ENCODE assay signal across 25 cellular contexts in genomic region chr7:147510913-147511312, GRCh38.
DNase-seq lines count a peak whose midpoint lies in the region; ATAC-seq, FAIRE-seq and TF ChIP-seq lines count a peak whose summit lies in the region.
"Had no signal": no experiment of that assay in that cellular context is flagged by ENCODE, and none has a peak within 500 bp of the region (broad histone marks: within the 10 kb centered on the region; RNA-seq: fewer than 3 reads in every experiment).

No MANE protein-coding gene starts in this region.

- H3K4me2 ChIP-seq in A549, result peak overlapping the region; percentile 24; the same call in 2 of the 3 replicates

- H3K36me3 Mint-ChIP-seq in activated CD8-positive, alpha-beta T cell treated with anti-CD3 and anti-CD28 coated beads, Interleukin-2, amount 10 ng/mL, durations not matched to agents 7 days and 5 days (ENCODE audit: low read depth), result no peaks in the 10 kb centered on the region
- H3K36me3 Mint-ChIP-seq: naive thymus-derived CD4-positive, alpha-beta T cell had no signal

- TF ChIP-seq POLR2A in A549 (IDR thresholded peaks at IDR 0.05; ENCODE audit: low read length), result no peak

- H3K4me1 Mint-ChIP-seq in activated CD8-positive, alpha-beta T cell treated with anti-CD3 and anti-CD28 coated beads, Interleukin-2, amount 10 ng/mL, durations not matched to agents 7 days and 5 days (ENCODE audit: low read depth), result no peaks in the 10 kb centered on the region
- H3K4me1 Mint-ChIP-seq: naive thymus-derived CD4-positive, alpha-beta T cell had no signal

- H3K4me3 Mint-ChIP-seq in activated CD8-positive, alpha-beta T cell treated with anti-CD3 and anti-CD28 coated beads, Interleukin-2, amount 10 ng/mL, durations not matched to agents 7 days and 5 days, result no peak overlapping the region
- H3K4me3 Mint-ChIP-seq: effector memory CD8-positive, alpha-beta T cell; naive thymus-derived CD4-positive, alpha-beta T cell had no signal

- H3K9me3 Mint-ChIP-seq in activated CD8-positive, alpha-beta T cell treated with anti-CD3 and anti-CD28 coated beads, Interleukin-2, amount 10 ng/mL, durations not matched to agents 7 days and 5 days (ENCODE audit: insufficient read depth), result no peaks in the 10 kb centered on the region

- POLR2A ChIA-PET in A549 (lab: Yijun Ruan, JAX), result no interaction called here
- POLR2A ChIA-PET in activated CD8-positive, alpha-beta T cell treated with anti-CD3 and anti-CD28 coated beads, Interleukin-2, amount 10 ng/mL, durations not matched to agents 7 days and 5 days (lab: Charles Lee), result no interaction called here

- no peak overlapping the region for H3K27ac Mint-ChIP-seq in activated CD8-positive, alpha-beta T cell treated with anti-CD3 and anti-CD28 coated beads, Interleukin-2, amount 10 ng/mL, durations not matched to agents 7 days and 5 days
- H3K27ac Mint-ChIP-seq: effector memory CD8-positive, alpha-beta T cell; naive thymus-derived CD4-positive, alpha-beta T cell had no signal

- TF ChIP-seq EP300 in A549 (IDR thresholded peaks at IDR 0.05), result no peak

- no peaks in the 10 kb centered on the region for H3K27me3 Mint-ChIP-seq in activated CD8-positive, alpha-beta T cell treated with anti-CD3 and anti-CD28 coated beads, Interleukin-2, amount 10 ng/mL, durations not matched to agents 7 days and 5 days (ENCODE audit: low read depth)
- H3K27me3 Mint-ChIP-seq: effector memory CD8-positive, alpha-beta T cell; naive thymus-derived CD4-positive, alpha-beta T cell had no signal

- H3K4me3 ChIP-seq in A549 (no peak overlapping the region), astrocyte of the cerebellum (ENCODE audit: low read depth, low read length) (no peak overlapping the region)

- no peaks in the 10 kb centered on the region for H3K27me3 ChIP-seq in foreskin keratinocyte

- no peak for FAIRE-seq in A549 (lab: Jason Lieb, UNC)
- FAIRE-seq: D721Med, HepG2 had no signal

- no peak for TF ChIP-seq CTCF in A549 (IDR thresholded peaks at IDR 0.05)
- TF ChIP-seq CTCF in astrocyte of the cerebellum (IDR thresholded peaks at IDR 0.05; ENCODE audit: low read depth, low read length, missing control alignments), result no peak
- no peak for TF ChIP-seq CTCF in foreskin keratinocyte (conservative IDR thresholded peaks at IDR 0.05)

- no peak for TF ChIP-seq RAD21 in A549 (conservative IDR thresholded peaks at IDR 0.05 in 1 of 2, IDR thresholded peaks at IDR 0.05 in 1 of 2)

- in situ Hi-C loops in astrocyte of the cerebellum (cut with HindIII; ENCODE audit: low sequenced_read_pairs), result loop anchor here (25.0 kb wide), 1 partner anchor 99 kb away; no protein-coding TSS in a partner anchor

- DNase-seq in A549 (ENCODE audit: low read depth in 1 of 2, low spot score in 1 of 2), result peak in 1 of 2 experiments; percentile 37
- DNase-seq in LHCN-M2 (ENCODE audit: low read depth), result peak; percentile 84
- DNase-seq in astrocyte of the cerebellum (ENCODE audit: low read depth), result peak; percentile 9
- DNase-seq in foreskin keratinocyte, result peak in 1 of 2 donors; percentile 14
- no peak for DNase-seq in activated CD8-positive, alpha-beta T cell treated with anti-CD3 and anti-CD28 coated beads, Interleukin-2, amount 10 ng/mL, durations not matched to agents 7 days and 5 days
- no peak for DNase-seq in DMS79 (lab: John Stamatoyannopoulos, UW)
- no peak for DNase-seq in NOMO-1 treated with dmso at 0.1 percent for 144 hours (lab: John Stamatoyannopoulos, UW; ENCODE audit: unreplicated experiment)
- DNase-seq: activated CD4-positive, alpha-beta T cell treated with anti-CD3 and anti-CD28 coated beads for 4 hours; activated CD8-positive, alpha-beta memory T cell treated with anti-CD3 and anti-CD28 coated beads, Interleukin-2, amount 50 U/mL, for 4 hours; activated gamma-delta T cell treated with Interleukin-2 at 50 U/mL for 16 hours; C1 segment of cervical spinal cord; effector memory CD8-positive, alpha-beta T cell; GDM1; H7; hypothalamus; mesendoderm; naive thymus-derived CD4-positive, alpha-beta T cell; NCI-H1436; RPMI8226; stimulated activated naive CD8-positive, alpha-beta T cell treated with anti-CD3 and anti-CD28 coated beads, Interleukin-15, Interleukin-2, amounts not matched to agents 100 U/mL and 50 U/mL, for 24 hours; trophoblast cell had no signal

- H3K27ac ChIP-seq in A549 (peak overlapping the region; percentile 31 to 37; a peak in 2 of 6 replicates), foreskin keratinocyte (no peak overlapping the region)
- H3K27ac ChIP-seq: parathyroid adenoma had no signal

- 0 out of 3 replicates have a peak, but pooled peaks cover 4% of the 10 kb centered on the region for H3K9me3 ChIP-seq in A549

- ATAC-seq in A549 (peak; percentile 70 to 77; a peak in 4 of 6 replicates), foreskin keratinocyte (peak; percentile 77), HG02885 (IDR thresholded peaks at IDR 0.05; ENCODE audit: poor library complexity, unreplicated experiment) (no peak)
- ATAC-seq in activated CD8-positive, alpha-beta T cell treated with anti-CD3 and anti-CD28 coated beads, Interleukin-2, amount 10 ng/mL, durations not matched to agents 7 days and 5 days, result no peak
- ATAC-seq: effector memory CD8-positive, alpha-beta T cell; HepG2; naive thymus-derived CD4-positive, alpha-beta T cell; stimulated activated naive CD8-positive, alpha-beta T cell treated with anti-CD3 and anti-CD28 coated beads, Interleukin-15, Interleukin-2, amounts not matched to agents 100 U/mL and 50 U/mL, for 24 hours had no signal

- CTCF ChIA-PET in A549 (lab: Yijun Ruan, JAX), result no interaction called here
- CTCF ChIA-PET in activated CD8-positive, alpha-beta T cell treated with anti-CD3 and anti-CD28 coated beads, Interleukin-2, amount 10 ng/mL, durations not matched to agents 7 days and 5 days (lab: Charles Lee), result no interaction called here

- H3K4me1 ChIP-seq in A549, result peaks cover 5% of the 10 kb centered on the region; the same call in 1 of the 3 replicates
- H3K4me1 ChIP-seq in foreskin keratinocyte, result no peaks in the 10 kb centered on the region
- H3K4me1 ChIP-seq: parathyroid adenoma had no signal

- WGBS in A549 (ENCODE audit: missing lambda C conversion rate), result 7% methylated on average over 4 of the region's 4 CpGs

TF ChIP-seq in A549, 52 proteins besides CTCF, POLR2A, EP300 and RAD21:
- TF ChIP-seq FOSL2 (IDR thresholded peaks at IDR 0.05) (peak; percentile 45; the same call in 1 of the 2 replicates), FOSL2 (CRISPR knock-in tag; IDR thresholded peaks at IDR 0.05) (peak; percentile 11; the same call in 1 of the 2 replicates), JUNB (IDR thresholded peaks at IDR 0.05) (peak; percentile 55), HOXA7 (CRISPR knock-in tag; IDR thresholded peaks at IDR 0.05) (no peak), MAFK (IDR thresholded peaks at IDR 0.05; ENCODE audit: partially characterized antibody) (no peak)

Comparison
In these comparisons a context has a peak if more than half of its experiments do, and no peak if none do; other contexts are left out.
1. ATAC-seq: peak in A549 (2 of 2) and foreskin keratinocyte (single experiment); none in activated CD8-positive, alpha-beta T cell treated with anti-CD3 and anti-CD28 coated beads, Interleukin-2, amount 10 ng/mL, durations not matched to agents 7 days and 5 days (single experiment) and HG02885 (single experiment).
2. DNase-seq: peak in LHCN-M2 (single experiment) and astrocyte of the cerebellum (single experiment); none in activated CD8-positive, alpha-beta T cell treated with anti-CD3 and anti-CD28 coated beads, Interleukin-2, amount 10 ng/mL, durations not matched to agents 7 days and 5 days (single experiment), DMS79 (single experiment) and NOMO-1 treated with dmso at 0.1 percent for 144 hours (single experiment).